22 cellular contexts compared by ENCODE assay signal in the genomic region with DNA sequence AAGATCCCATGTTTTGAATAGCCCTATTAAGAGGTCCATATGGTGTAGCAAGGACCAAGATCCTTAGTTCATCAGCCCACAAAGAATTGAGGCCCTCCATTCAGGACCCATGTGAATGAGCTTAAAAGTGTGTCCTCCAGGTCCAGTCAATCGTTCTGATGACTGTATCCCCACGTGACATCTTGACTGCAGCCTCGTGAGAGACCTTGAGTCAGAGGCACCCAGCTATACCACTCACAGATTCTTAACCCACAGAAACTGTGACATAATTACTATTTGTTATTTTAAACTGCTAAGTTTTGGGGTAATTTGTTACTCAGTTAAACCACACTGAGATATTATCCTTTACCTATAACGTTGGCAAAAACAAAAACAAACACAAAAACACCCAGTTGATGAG.
DNase-seq lines count a peak whose midpoint lies in the region; ATAC-seq, FAIRE-seq and TF ChIP-seq lines count a peak whose summit lies in the region.
"Had no signal": no experiment of that assay in that cellular context is flagged by ENCODE, and none has a peak within 500 bp of the region (broad histone marks: within the 10 kb centered on the region; RNA-seq: fewer than 3 reads in every experiment).

No MANE protein-coding gene starts in this region.

- no peak overlapping the region for H3K9ac ChIP-seq in GM12878 (ENCODE audit: control insufficient read depth, insufficient read depth, low read length)
- H3K9ac ChIP-seq: KMS-11 had no signal

- CTCF ChIA-PET in GM12878 (lab: Yijun Ruan, JAX) = interaction anchor here (0.6 to 1.1 kb wide), 2 partner anchors 18 to 110 kb away, joined by 3 read pairs; no protein-coding TSS in a partner anchor

- H3K4me2 ChIP-seq in GM12878 (ENCODE audit: control insufficient read depth, insufficient read depth) = no peak overlapping the region
- H3K4me2 ChIP-seq: KMS-11 had no signal

- no peaks in the 10 kb centered on the region for H3K27me3 ChIP-seq in GM12878 (replicated peaks in 1 of 2; ENCODE audit: control insufficient read depth in 2 of 2, insufficient read depth in 2 of 2, low read length in 1 of 2)

- FAIRE-seq in GM12878 (lab: Jason Lieb, UNC) = no peak

- TF ChIP-seq CTCF in GM12878 (IDR thresholded peaks at IDR 0.05 in 2 of 3, conservative IDR thresholded peaks at IDR 0.05 in 1 of 3; ENCODE audit: control insufficient read depth in 2 of 3, extremely low read depth in 1 of 3, insufficient read depth in 1 of 3, low read depth in 3 of 3, low read length in 3 of 3) = no peak

- no peak for TF ChIP-seq POLR2A in GM12878 (IDR thresholded peaks at IDR 0.05; ENCODE audit: low read depth, low read length)

- RAD21 ChIA-PET in GM12878 (lab: Charles Lee; ENCODE audit: unreplicated experiment) = interaction anchor here (1.1 kb wide), 1 partner anchor 41 kb away, joined by 3 read pairs; no protein-coding TSS in a partner anchor

- no TSS peak for BruUV-seq in GM12878 (replicated peaks; lab: Mats Ljungman, UMichigan)

- no peaks in the 10 kb centered on the region for H4K20me1 ChIP-seq in GM12878 (ENCODE audit: control insufficient read depth, insufficient read depth)

- intact Hi-C loops in GM12878 (cut with micrococcal nuclease; ENCODE audit: unreplicated experiment) = no loop called here

- WGBS in GM12878 (ENCODE audit: insufficient coverage, insufficient replicate concordance, low lambda C conversion rate, missing lambda C conversion rate) = 10% methylated on average over 4 of the region's 4 CpGs

- no peak for TF ChIP-seq RAD21 in GM12878 (IDR thresholded peaks at IDR 0.05; ENCODE audit: insufficient read depth, low read depth, low read length)

- H3K27ac ChIP-seq in GM12878 (ENCODE audit: control insufficient read depth, insufficient read depth) = no peak overlapping the region
- H3K27ac ChIP-seq in caudate nucleus (ENCODE audit: low read depth, low read length) = no peak overlapping the region
- H3K27ac ChIP-seq: KMS-11, SK-N-MC had no signal

- peak; percentile 84 for ATAC-seq in GM12878
- ATAC-seq in HG02588 (IDR thresholded peaks at IDR 0.05; ENCODE audit: unreplicated experiment) = no peak
- ATAC-seq: HCT116 had no signal

- no peaks in the 10 kb centered on the region for H3K9me3 ChIP-seq in GM12878 (replicated peaks; ENCODE audit: control insufficient read depth, insufficient read depth, low read length)

- no peaks in the 10 kb centered on the region for H3K79me2 ChIP-seq in GM12878 (ENCODE audit: control insufficient read depth, insufficient read depth, low read length)

- in situ Hi-C loops in Caki2 (cut with HindIII; ENCODE audit: low pct_unique_long_range_greater_than_20kb, low sequenced_read_pairs) = no loop called here
- in situ Hi-C loops in GM12878 (cut with MboI) = no loop called here

- TF ChIP-seq EP300 in GM12878 (IDR thresholded peaks at IDR 0.05; ENCODE audit: borderline replicate concordance in 1 of 2, control insufficient read depth in 1 of 2, low read depth in 2 of 2, low read length in 2 of 2) = no peak

- POLR2A ChIA-PET in GM12878 (lab: Charles Lee) = interaction anchor here (1.1 to 1.3 kb wide), 2 partner anchors 15 to 105 kb away, joined by 3 read pairs; a partner anchor contains a TSS

- SMC1A ChIA-PET in GM12878 (lab: Charles Lee; ENCODE audit: uncharacterized antibody, unreplicated experiment) = interaction anchor here (0.7 to 1.2 kb wide), 6 partner anchors 9 to 436 kb away, joined by 3 to 5 read pairs (median 4); a partner anchor contains a TSS

- H3K4me1 ChIP-seq in GM12878 (ENCODE audit: control insufficient read depth, insufficient read depth, low read length) = no peaks in the 10 kb centered on the region

- H3K4me3 ChIP-seq in GM12878 = no peak overlapping the region
- H3K4me3 ChIP-seq: SK-N-MC had no signal

- no peak overlapping the region for H2AFZ ChIP-seq in GM12878 (ENCODE audit: control insufficient read depth, low read depth, low read length)

- DNase-seq in Caki2 (ENCODE audit: low read depth) (peak; percentile 30), HK-2 (ENCODE audit: unreplicated experiment) (peak; percentile 8), RKO (ENCODE audit: low spot score) (peak; percentile 34), GM12878 (ENCODE audit: low read depth, low spot score) (no peak), caudate nucleus (lab: John Stamatoyannopoulos, UW) (no peak), iPS-NIHi11 (ENCODE audit: low spot score) (no peak), OCI-M1 (lab: John Stamatoyannopoulos, UW) (no peak)
- DNase-seq: DMS153, IMR-90, NCI-H1105, NCI-H1436 treated with DMSO at 0.1 percent for 48 hours, NCI-H187 treated with DMSO at 0.1 percent for 48 hours, NCI-H2107, NCI-H446, NCI-H524 treated with DMSO at 0.1 percent for 48 hours, NCI-H82, SIG-M5, SW 1271 had no signal

- H3K36me3 ChIP-seq in GM12878 (ENCODE audit: control insufficient read depth in 2 of 2, insufficient read depth in 2 of 2, low read length in 1 of 2) = no peaks in the 10 kb centered on the region

TF ChIP-seq in GM12878, 131 proteins besides CTCF, POLR2A, EP300 and RAD21:
- TF ChIP-seq EGR1 (IDR thresholded peaks at IDR 0.05; ENCODE audit: borderline replicate concordance in 1 of 2, low read depth in 2 of 2, low read length in 2 of 2) = no peak
- TF ChIP-seq RUNX3 (IDR thresholded peaks at IDR 0.05; ENCODE audit: low read length) = no peak
- no peak for TF ChIP-seq RBBP5 (conservative IDR thresholded peaks at IDR 0.05)
- no peak for TF ChIP-seq ZBED1 (IDR thresholded peaks at IDR 0.05; ENCODE audit: borderline replicate concordance)
- TF ChIP-seq MTA2 (IDR thresholded peaks at IDR 0.05; ENCODE audit: low read depth) = peak; percentile 45; the same call in 1 of the 2 replicates
- TF ChIP-seq, protein P1, sequence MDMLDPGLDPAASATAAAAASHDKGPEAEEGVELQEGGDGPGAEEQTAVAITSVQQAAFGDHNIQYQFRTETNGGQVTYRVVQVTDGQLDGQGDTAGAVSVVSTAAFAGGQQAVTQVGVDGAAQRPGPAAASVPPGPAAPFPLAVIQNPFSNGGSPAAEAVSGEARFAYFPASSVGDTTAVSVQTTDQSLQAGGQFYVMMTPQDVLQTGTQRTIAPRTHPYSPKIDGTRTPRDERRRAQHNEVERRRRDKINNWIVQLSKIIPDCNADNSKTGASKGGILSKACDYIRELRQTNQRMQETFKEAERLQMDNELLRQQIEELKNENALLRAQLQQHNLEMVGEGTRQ (IDR thresholded peaks at IDR 0.05; ENCODE audit: borderline replicate concordance, low read depth, low read length) = peak; percentile 29; the same call in 1 of the 2 replicates
- TF ChIP-seq SMARCA5 (IDR thresholded peaks at IDR 0.05) = no peak
- no peak for TF ChIP-seq KAT2A (conservative IDR thresholded peaks at IDR 0.05; ENCODE audit: control insufficient read depth, low read depth, low read length)
- TF ChIP-seq, protein P2, sequence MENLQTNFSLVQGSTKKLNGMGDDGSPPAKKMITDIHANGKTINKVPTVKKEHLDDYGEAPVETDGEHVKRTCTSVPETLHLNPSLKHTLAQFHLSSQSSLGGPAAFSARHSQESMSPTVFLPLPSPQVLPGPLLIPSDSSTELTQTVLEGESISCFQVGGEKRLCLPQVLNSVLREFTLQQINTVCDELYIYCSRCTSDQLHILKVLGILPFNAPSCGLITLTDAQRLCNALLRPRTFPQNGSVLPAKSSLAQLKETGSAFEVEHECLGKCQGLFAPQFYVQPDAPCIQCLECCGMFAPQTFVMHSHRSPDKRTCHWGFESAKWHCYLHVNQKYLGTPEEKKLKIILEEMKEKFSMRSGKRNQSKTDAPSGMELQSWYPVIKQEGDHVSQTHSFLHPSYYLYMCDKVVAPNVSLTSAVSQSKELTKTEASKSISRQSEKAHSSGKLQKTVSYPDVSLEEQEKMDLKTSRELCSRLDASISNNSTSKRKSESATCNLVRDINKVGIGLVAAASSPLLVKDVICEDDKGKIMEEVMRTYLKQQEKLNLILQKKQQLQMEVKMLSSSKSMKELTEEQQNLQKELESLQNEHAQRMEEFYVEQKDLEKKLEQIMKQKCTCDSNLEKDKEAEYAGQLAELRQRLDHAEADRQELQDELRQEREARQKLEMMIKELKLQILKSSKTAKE (IDR thresholded peaks at IDR 0.05; ENCODE audit: low read depth, poor library complexity, severe bottlenecking) = no peak
- TF ChIP-seq BHLHE40 (IDR thresholded peaks at IDR 0.05; ENCODE audit: borderline replicate concordance in 1 of 2, low read depth in 2 of 2, low read length in 1 of 2) = peak; percentile 56 to 60; a peak in 2 of 4 replicates
- no peak for TF ChIP-seq YY1 (IDR thresholded peaks at IDR 0.05; ENCODE audit: low read depth, low read length)
- TF ChIP-seq ZNF217 (IDR thresholded peaks at IDR 0.05) = no peak
- TF ChIP-seq HDGF (IDR thresholded peaks at IDR 0.05) = no peak
- peak; percentile 78 for TF ChIP-seq RAD51 (IDR thresholded peaks at IDR 0.05)
- TF ChIP-seq MEF2B (IDR thresholded peaks at IDR 0.05; ENCODE audit: partially characterized antibody, poor library complexity, severe bottlenecking) = peak; percentile 10
- TF ChIP-seq, protein P3, sequence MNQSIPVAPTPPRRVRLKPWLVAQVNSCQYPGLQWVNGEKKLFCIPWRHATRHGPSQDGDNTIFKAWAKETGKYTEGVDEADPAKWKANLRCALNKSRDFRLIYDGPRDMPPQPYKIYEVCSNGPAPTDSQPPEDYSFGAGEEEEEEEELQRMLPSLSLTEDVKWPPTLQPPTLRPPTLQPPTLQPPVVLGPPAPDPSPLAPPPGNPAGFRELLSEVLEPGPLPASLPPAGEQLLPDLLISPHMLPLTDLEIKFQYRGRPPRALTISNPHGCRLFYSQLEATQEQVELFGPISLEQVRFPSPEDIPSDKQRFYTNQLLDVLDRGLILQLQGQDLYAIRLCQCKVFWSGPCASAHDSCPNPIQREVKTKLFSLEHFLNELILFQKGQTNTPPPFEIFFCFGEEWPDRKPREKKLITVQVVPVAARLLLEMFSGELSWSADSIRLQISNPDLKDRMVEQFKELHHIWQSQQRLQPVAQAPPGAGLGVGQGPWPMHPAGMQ (IDR thresholded peaks at IDR 0.05; ENCODE audit: borderline replicate concordance) = no peak
- peak; percentile 67 for TF ChIP-seq ATF7 (IDR thresholded peaks at IDR 0.05; ENCODE audit: low read depth)
- TF ChIP-seq IRF4 (IDR thresholded peaks at IDR 0.05; ENCODE audit: low read depth, low read length) = no peak
- TF ChIP-seq HCFC1 (IDR thresholded peaks at IDR 0.05; ENCODE audit: low read length) = no peak

Comparison
In these comparisons a context has a peak if more than half of its experiments do, and no peak if none do; other contexts are left out.
1. DNase-seq: peak in Caki2 (single experiment), HK-2 (single experiment) and RKO (single experiment); none in GM12878 (single experiment), caudate nucleus (0 of 61), iPS-NIHi11 (single experiment) and OCI-M1 (single experiment).